In the genomic region with DNA sequence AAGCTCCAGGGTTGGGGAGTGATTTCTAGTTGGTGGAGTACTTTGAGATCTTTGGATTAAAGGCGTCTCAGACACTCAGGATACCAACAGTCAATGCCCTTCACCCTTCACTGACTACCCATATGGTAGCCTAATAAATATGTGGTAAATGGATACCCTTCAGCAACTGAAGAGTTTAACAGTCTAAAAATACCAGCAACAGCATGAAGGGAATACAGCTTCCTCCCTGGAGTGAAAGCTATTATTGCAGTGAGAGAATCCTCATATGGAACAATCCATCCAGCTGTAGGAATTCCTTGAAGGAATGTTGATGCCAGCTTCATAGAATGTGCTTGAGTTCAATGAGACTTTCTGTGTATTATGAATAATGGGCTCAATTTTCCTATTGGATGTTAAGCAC, we compare ENCODE assay signal across 20 cellular contexts. TPM values are rescaled to one million over a fixed set of nuclear protein-coding genes. Genes with fewer than 3 reads are reported as not detected.
DNase-seq lines count a peak whose midpoint lies in the region; TF ChIP-seq lines count a peak whose summit lies in the region.
"Had no signal": no experiment of that assay in that cellular context is flagged by ENCODE, and none has a peak within 500 bp of the region (broad histone marks: within the 10 kb centered on the region; RNA-seq: fewer than 3 reads in every experiment).

No MANE protein-coding gene starts in this region.

- H3K27me3 Mint-ChIP-seq in nephron (ENCODE audit: low read depth) = no peaks in the 10 kb centered on the region

- H2AFZ ChIP-seq in OCI-LY7 (ENCODE audit: low read length) = no peak overlapping the region
- H2AFZ ChIP-seq: GM23338 had no signal

- H3K9me2 ChIP-seq in OCI-LY7 (ENCODE audit: insufficient read depth, low read length) = no peaks in the 10 kb centered on the region
- H3K9me2 ChIP-seq: SK-N-SH had no signal

- no peaks in the 10 kb centered on the region for H3K27me3 ChIP-seq in WERI-Rb-1 (ENCODE audit: insufficient read depth, low read depth, severe bottlenecking)
- H3K27me3 ChIP-seq: BE2C had no signal

- POLR2A ChIA-PET in OCI-LY7 (lab: Charles Lee) = interaction anchor here (0.6 kb wide), 2 partner anchors 19 to 1221 kb away, joined by 3 to 4 read pairs; no protein-coding TSS in a partner anchor

- no peaks in the 10 kb centered on the region for H3K9me3 Mint-ChIP-seq in nephron
- H3K9me3 Mint-ChIP-seq: GM23338 had no signal

- no peaks in the 10 kb centered on the region for H3K4me1 ChIP-seq in OCI-LY7 (ENCODE audit: insufficient read depth, low read length, poor library complexity, severe bottlenecking)
- H3K4me1 ChIP-seq: A549 had no signal

- peak overlapping the region; percentile 59 for H3K27ac ChIP-seq in WERI-Rb-1
- H3K27ac ChIP-seq in OCI-LY7 (ENCODE audit: low read depth, low read length, poor library complexity, severe bottlenecking) = no peak overlapping the region
- H3K27ac ChIP-seq: A549 had no signal

- no peaks in the 10 kb centered on the region for H3K79me2 ChIP-seq in OCI-LY7 (ENCODE audit: insufficient read depth, low read depth, low read length)

- DNase-seq in DMS 273 treated with DMSO at 0.1 percent for 48 hours (lab: John Stamatoyannopoulos, UW) = peak; percentile 27
- DNase-seq in NCI-H2171 (lab: John Stamatoyannopoulos, UW) = peak; percentile 77
- no peak for DNase-seq in WERI-Rb-1
- DNase-seq in OCI-LY7 (ENCODE audit: low spot score) = no peak
- no peak for DNase-seq in mesenteric fat pad (ENCODE audit: low spot score)
- no peak for DNase-seq in DMS114 treated with DMSO at 0.1 percent for 48 hours (lab: John Stamatoyannopoulos, UW; ENCODE audit: unreplicated experiment)
- DNase-seq: BE2C; COR-L47; HCEC 1CT; KG1; MV-4-11; NCI-H1105 treated with DMSO at 0.1 percent for 48 hours; NCI-H187 treated with DMSO at 0.1 percent for 48 hours; NCI-H526 treated with DMSO at 0.1 percent for 48 hours; NK-92 treated with Interleukin-12 subunit alpha and Interleukin-12 subunit beta, amount 100 ng/mL, for 24 hours; SIG-M5; SK-N-SH had no signal

- intact Hi-C loops in OCI-LY7 (cut with micrococcal nuclease; ENCODE audit: unreplicated experiment) = no loop called here

- H4K20me1 ChIP-seq in OCI-LY7 (ENCODE audit: insufficient read depth, low read length) = no peaks in the 10 kb centered on the region

- H3K4me2 ChIP-seq in OCI-LY7 (ENCODE audit: low read length) = no peak overlapping the region
- H3K4me2 ChIP-seq: A549, GM23338, SK-N-SH had no signal

- H3K4me1 Mint-ChIP-seq in nephron = peaks cover 17% of the 10 kb centered on the region
- H3K4me1 Mint-ChIP-seq: GM23338 had no signal

- peak overlapping the region; percentile 23 to 53 (median 53) for H3K27ac Mint-ChIP-seq in nephron
- H3K27ac Mint-ChIP-seq: GM23338 had no signal

- TF ChIP-seq CTCF in WERI-Rb-1 (IDR thresholded peaks at IDR 0.05; ENCODE audit: low read depth, low read length) = no peak
- no peak for TF ChIP-seq CTCF in nephron (IDR thresholded peaks at IDR 0.05; ENCODE audit: unreplicated experiment in 3 of 3)
- no peak for TF ChIP-seq CTCF in OCI-LY7 (conservative IDR thresholded peaks at IDR 0.05; ENCODE audit: low read length)

- no peaks in the 10 kb centered on the region for H3K9me3 ChIP-seq in WERI-Rb-1 (ENCODE audit: severe bottlenecking)
- H3K9me3 ChIP-seq in OCI-LY7 (ENCODE audit: low read length) = no peaks in the 10 kb centered on the region
- H3K9me3 ChIP-seq: A549, BE2C, SK-N-SH had no signal

- no peak overlapping the region for H3K4me3 ChIP-seq in WERI-Rb-1 (ENCODE audit: low read depth, low read length)
- no peak overlapping the region for H3K4me3 ChIP-seq in OCI-LY7 (ENCODE audit: low read depth, low read length, poor library complexity, severe bottlenecking)
- H3K4me3 ChIP-seq: A549, GM23338 had no signal

- BruUV-seq in OCI-LY7 (replicated peaks; lab: Mats Ljungman, UMichigan) = no TSS peak

- no peak overlapping the region for H3K4me3 Mint-ChIP-seq in nephron
- H3K4me3 Mint-ChIP-seq: GM23338 had no signal

- H3K36me3 ChIP-seq in WERI-Rb-1 (peaks cover 49% of the 10 kb centered on the region), OCI-LY7 (ENCODE audit: insufficient read depth, low read length) (peaks cover 90% of the 10 kb centered on the region)

- CTCF ChIA-PET in OCI-LY7 (lab: Charles Lee; ENCODE audit: unreplicated experiment) = no interaction called here

- H3K36me3 Mint-ChIP-seq in nephron (ENCODE audit: low read depth) = peaks cover 65% of the 10 kb centered on the region

RNA-seq across cellular contexts. Expression of gene DNAJC11, which starts 26.8 kb away (rescaled TPM):
- total RNA-seq in OCI-LY7 (2014; rRNA removed; shearing (Covaris generic)) = 31.0 and 41.6 TPM in 2 replicates
- 64.1 and 65.6 TPM in 2 replicates for total RNA-seq in OCI-LY7 (2022)
- total RNA-seq in mesenteric fat pad = 42.4 TPM

RNA-seq across cellular contexts. Expression of gene THAP3, which starts 50.1 kb away (rescaled TPM):
- total RNA-seq in OCI-LY7 (2014; rRNA removed; shearing (Covaris generic)) = 22.4 and 24.9 TPM in 2 replicates
- total RNA-seq in OCI-LY7 (2022) (17.2 and 19.0 TPM in 2 replicates), mesenteric fat pad (13.3 TPM)

Comparison
In these comparisons a context has a peak if more than half of its experiments do, and no peak if none do; other contexts are left out.
1. DNase-seq: peak in DMS 273 treated with DMSO at 0.1 percent for 48 hours (single experiment) and NCI-H2171 (single experiment); none in WERI-Rb-1 (single experiment), OCI-LY7 (single experiment), mesenteric fat pad (single experiment) and DMS114 treated with DMSO at 0.1 percent for 48 hours (single experiment).